In genomic region chr2:171530859-171531258, GRCh38 we compare ENCODE assay signal across 8 cellular contexts. TPM values are rescaled to one million over a fixed set of nuclear protein-coding genes. Genes with fewer than 3 reads are reported as not detected.
DNase-seq lines count a peak whose midpoint lies in the region; ATAC-seq and TF ChIP-seq lines count a peak whose summit lies in the region.
"Not testable (repeated sequence)": the region's sequence is repeated elsewhere in the genome, so short reads cannot be mapped to it uniquely, and the experiment has no call there.
"Had no signal": no experiment of that assay in that cellular context is flagged by ENCODE, and none has a peak within 500 bp of the region (broad histone marks: within the 10 kb centered on the region; RNA-seq: fewer than 3 reads in every experiment).

No MANE protein-coding gene starts in this region.

- H4K20me1 ChIP-seq in hepatocyte (ENCODE audit: insufficient read depth, poor library complexity, severe bottlenecking): not testable (repeated sequence)

- H3K27me3 ChIP-seq in ascending aorta, hepatocyte, tibial artery: not testable (repeated sequence)

- not testable (repeated sequence) for TF ChIP-seq CTCF in NB4 (IDR thresholded peaks at IDR 0.05; ENCODE audit: low read depth, low read length); ascending aorta (IDR thresholded peaks at IDR 0.05); coronary artery (IDR thresholded peaks at IDR 0.05); hepatocyte (IDR thresholded peaks at IDR 0.05; ENCODE audit: poor library complexity); tibial artery (IDR thresholded peaks at IDR 0.05)

- H3K27ac ChIP-seq in ascending aorta: peak overlapping the region; percentile 75 to 77
- H3K27ac ChIP-seq in coronary artery: peak overlapping the region; percentile 25 to 27
- H3K27ac ChIP-seq in hepatocyte: not testable (repeated sequence)
- H3K27ac ChIP-seq in tibial artery: peak overlapping the region; percentile 65 to 72

- TF ChIP-seq POLR2A in NB4 (IDR thresholded peaks at IDR 0.05; ENCODE audit: extremely low read depth, insufficient read length): not testable (repeated sequence)

- DNase-seq in NB4 (ENCODE audit: low read depth); ascending aorta (ENCODE audit: low spot score in 2 of 2); coronary artery (ENCODE audit: low spot score); hepatocyte (ENCODE audit: low spot score); tibial artery: not testable (repeated sequence)
- peak; percentile 19 for DNase-seq in renal cortical epithelial cell (ENCODE audit: low read depth)

- WGBS in hepatocyte (ENCODE audit: low lambda C conversion rate, missing lambda C conversion rate): 89% methylated on average over 1 of the region's 1 CpG

- H2AFZ ChIP-seq in hepatocyte: not testable (repeated sequence)

- not testable (repeated sequence) for H3K36me3 ChIP-seq in ascending aorta; hepatocyte (replicated peaks; ENCODE audit: insufficient read depth, low read depth); tibial artery

- peaks cover 4 to 28% of the 10 kb centered on the region in 2 donors for H3K4me1 ChIP-seq in ascending aorta
- H3K4me1 ChIP-seq in hepatocyte (ENCODE audit: insufficient read depth): not testable (repeated sequence)
- peaks cover 0 to 76% (median 32%) of the 10 kb centered on the region in 4 donors for H3K4me1 ChIP-seq in tibial artery

- peak; percentile 39 for ATAC-seq in GM18868 (IDR thresholded peaks at IDR 0.05; ENCODE audit: unreplicated experiment)

- H3K4me3 ChIP-seq in NB4 (ENCODE audit: low read depth, low read length) (peak overlapping the region; percentile 12), ascending aorta (peak overlapping the region; percentile 33 to 46), coronary artery (peak overlapping the region; percentile 10), tibial artery (peak overlapping the region; percentile 11 to 19)
- not testable (repeated sequence) for H3K4me3 ChIP-seq in hepatocyte

- peaks cover 19% of the 10 kb centered on the region for H3K79me2 ChIP-seq in hepatocyte

- H3K4me2 ChIP-seq in hepatocyte: peak overlapping the region; percentile 5

- intact Hi-C loops in ascending aorta (cut with DNase I); tibial artery (cut with DNase I; ENCODE audit: low total_unique reads): not testable (repeated sequence)

- H3K9me3 ChIP-seq in ascending aorta; hepatocyte (ENCODE audit: low read depth); tibial artery: not testable (repeated sequence)

- H3K9me2 ChIP-seq in hepatocyte (replicated peaks; ENCODE audit: insufficient read depth): not testable (repeated sequence)

RNA-seq across cellular contexts. Expression of gene CYBRD1, which starts 8.6 kb away (rescaled TPM):
- total RNA-seq in ascending aorta (222 TPM), hepatocyte (66.1 and 66.4 TPM in 2 replicates), renal cortical epithelial cell (13.9 and 63.1 TPM in 2 replicates)
- polyA plus RNA-seq in hepatocyte: 42.4 and 46.0 TPM in 2 replicates
- total RNA-seq: OCI-LY7 had no signal
